ENCODE assay signal across 8 cellular contexts in the genomic region with DNA sequence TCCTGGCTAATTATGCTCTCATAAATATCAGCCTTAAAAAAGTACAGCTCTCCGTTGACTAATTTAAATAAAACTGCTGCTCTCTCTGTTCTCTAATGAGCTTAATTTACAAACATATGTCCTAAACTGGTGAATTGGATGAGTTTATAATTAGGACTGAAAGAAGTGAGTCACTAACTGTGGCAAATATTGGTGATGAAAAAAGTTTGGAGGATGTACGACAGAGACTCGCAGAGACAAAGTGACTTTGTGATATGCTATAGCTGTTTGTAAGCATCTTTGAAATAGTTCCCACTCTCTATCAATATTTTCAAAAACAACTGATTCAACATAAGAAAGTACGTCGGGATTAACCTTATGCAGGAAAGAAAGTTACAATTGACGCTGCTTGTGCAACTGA.
"Had no signal": no experiment of that assay in that cellular context is flagged by ENCODE, and none has a peak within 500 bp of the region (broad histone marks: within the 10 kb centered on the region; RNA-seq: fewer than 3 reads in every experiment).

No MANE protein-coding gene starts in this region.

- H3K9ac ChIP-seq: KMS-11 had no signal

- FAIRE-seq: HepG2, HTR-8/SVneo, K562 had no signal

- H3K4me3 ChIP-seq: K562 had no signal

- H3K4me2 ChIP-seq: KMS-11 had no signal

- DNase-seq: IMR-90, KBM-7, KG1 had no signal

- H3K27ac ChIP-seq: HL-60, KMS-11 had no signal

- ATAC-seq: HepG2, K562 had no signal
